In the genomic region with DNA sequence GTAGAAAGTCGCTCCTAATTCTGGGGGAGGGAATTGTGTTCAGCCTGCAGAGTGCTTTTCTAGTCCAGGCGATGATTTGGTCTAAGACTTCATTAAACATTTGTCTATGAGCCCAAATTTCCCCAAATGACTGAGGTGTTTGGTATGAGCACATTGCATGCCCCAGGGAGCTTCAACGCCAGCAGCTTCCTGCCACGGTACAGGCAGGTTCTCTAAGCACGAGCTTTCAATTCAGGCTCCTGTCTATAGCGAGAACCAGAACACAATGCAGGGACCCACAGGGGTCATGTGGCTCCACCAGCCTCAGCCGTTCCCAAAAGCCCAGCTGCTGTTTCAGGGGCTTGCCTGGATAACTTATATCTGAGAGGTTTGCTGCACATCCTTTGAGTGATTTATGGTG, we compare ENCODE assay signal across 17 cellular contexts. TPM values are rescaled to one million over a fixed set of nuclear protein-coding genes. Genes with fewer than 3 reads are reported as not detected.
A peak's percentile ranks its signal among the peaks of the same experiment; 100 is the strongest.
DNase-seq lines count a peak whose midpoint lies in the region; ATAC-seq and TF ChIP-seq lines count a peak whose summit lies in the region.
"Had no signal": no experiment of that assay in that cellular context is flagged by ENCODE, and none has a peak within 500 bp of the region (broad histone marks: within the 10 kb centered on the region; RNA-seq: fewer than 3 reads in every experiment).

No MANE protein-coding gene starts in this region.

- no peak for TF ChIP-seq CTCF in HFF-Myc (IDR thresholded peaks at IDR 0.05; ENCODE audit: low read depth, low read length, missing control alignments)
- TF ChIP-seq CTCF in mammary epithelial cell (conservative IDR thresholded peaks at IDR 0.05 in 1 of 2, IDR thresholded peaks at IDR 0.05 in 1 of 2; ENCODE audit: extremely low read depth in 1 of 2, insufficient read depth in 1 of 2, low read depth in 1 of 2, low read length in 2 of 2) = no peak
- no peak for TF ChIP-seq CTCF in osteoblast (IDR thresholded peaks at IDR 0.05; ENCODE audit: extremely low read depth, low read depth, low read length)
- TF ChIP-seq CTCF in uterus (IDR thresholded peaks at IDR 0.05) = no peak

- peak overlapping the region; percentile 46; the same call in 1 of the 2 replicates for H3K4me3 ChIP-seq in HFF-Myc (replicated peaks; ENCODE audit: low read depth, low read length)
- no peak overlapping the region for H3K4me3 ChIP-seq in mammary epithelial cell (replicated peaks in 1 of 3; ENCODE audit: insufficient read depth in 1 of 3, low read depth in 2 of 3, low read length in 3 of 3)
- H3K4me3 ChIP-seq in osteoblast (ENCODE audit: insufficient read depth, low read length) = peak overlapping the region; percentile 89
- no peak overlapping the region for H3K4me3 ChIP-seq in uterus
- H3K4me3 ChIP-seq: thyroid gland had no signal

- H4K20me1 ChIP-seq in mammary epithelial cell (ENCODE audit: insufficient read depth, low read length) = no peaks in the 10 kb centered on the region
- H4K20me1 ChIP-seq in osteoblast (ENCODE audit: insufficient read depth, low read length) = no peaks in the 10 kb centered on the region

- in situ Hi-C loops in mammary epithelial cell (cut with MboI; ENCODE audit: low sequenced_read_pairs in 2 of 2) = no loop called here

- H3K79me2 ChIP-seq in mammary epithelial cell (ENCODE audit: insufficient read depth, low read length) = no peaks in the 10 kb centered on the region
- H3K79me2 ChIP-seq in osteoblast (ENCODE audit: insufficient read depth, low read length) = peaks cover 69% of the 10 kb centered on the region

- 12% methylated on average over 7 of the region's 7 CpGs for WGBS in mammary epithelial cell (ENCODE audit: low coverage, missing lambda C conversion rate)

- CTCF ChIA-PET in mammary epithelial cell (lab: Charles Lee; ENCODE audit: low non-redundant PET) = interaction anchor here (0.6 kb wide), 1 partner anchor 339 kb away, joined by 3 read pairs; no protein-coding TSS in a partner anchor

- peaks cover 61% of the 10 kb centered on the region for H3K4me1 ChIP-seq in mammary epithelial cell (ENCODE audit: insufficient read depth, low read length)
- peaks cover 77% of the 10 kb centered on the region for H3K4me1 ChIP-seq in osteoblast (ENCODE audit: insufficient read depth, low read length)
- no peaks in the 10 kb centered on the region for H3K4me1 ChIP-seq in uterus

- H3K27ac ChIP-seq in mammary epithelial cell (ENCODE audit: insufficient read depth, low read depth, low read length) (no peak overlapping the region), osteoblast (ENCODE audit: low read depth, low read length) (peak overlapping the region; percentile 98), caudate nucleus (ENCODE audit: low read depth, low read length) (no peak overlapping the region), uterus (no peak overlapping the region)
- H3K27ac ChIP-seq: KMS-11, thyroid gland had no signal

- dilution Hi-C loops in mammary epithelial cell (cut with HindIII; ENCODE audit: low sequenced_read_pairs) = no loop called here

- intact Hi-C loops in mammary epithelial cell (cut with micrococcal nuclease) (loop anchor here (5.0 kb wide), 1 partner anchor 292 kb away; no protein-coding TSS in a partner anchor), uterus (cut with DNase I; ENCODE audit: low total_unique reads) (no loop called here)

- H3K9me3 ChIP-seq in mammary epithelial cell (replicated peaks; ENCODE audit: insufficient read depth, low read length) = no peaks in the 10 kb centered on the region
- no peaks in the 10 kb centered on the region for H3K9me3 ChIP-seq in osteoblast (ENCODE audit: low read depth, low read length)
- H3K9me3 ChIP-seq in uterus = no peaks in the 10 kb centered on the region
- H3K9me3 ChIP-seq: thyroid gland had no signal

- H2AFZ ChIP-seq in mammary epithelial cell (ENCODE audit: low read depth, low read length) (no peak overlapping the region), osteoblast (ENCODE audit: low read length) (no peak overlapping the region)

- peak overlapping the region; percentile 19 for H3K4me2 ChIP-seq in mammary epithelial cell (ENCODE audit: insufficient read depth, low read depth, low read length)
- H3K4me2 ChIP-seq in osteoblast (ENCODE audit: insufficient read depth, low read length) = peak overlapping the region; percentile 95
- H3K4me2 ChIP-seq: KMS-11 had no signal

- H3K27me3 ChIP-seq in mammary epithelial cell (ENCODE audit: insufficient read depth, low read length) (no peaks in the 10 kb centered on the region), osteoblast (ENCODE audit: insufficient read depth, low read length) (no peaks in the 10 kb centered on the region), uterus (no peaks in the 10 kb centered on the region)

- TF ChIP-seq POLR2A in uterus (IDR thresholded peaks at IDR 0.05) = no peak

- no peak for ATAC-seq in GM19395 (IDR thresholded peaks at IDR 0.05; ENCODE audit: unreplicated experiment)
- ATAC-seq: activated CD8-positive, alpha-beta memory T cell treated with anti-CD3 and anti-CD28 coated beads, Interleukin-2, amount 10 ng/mL, durations not matched to agents 7 days and 5 days; left colon had no signal

- no peak overlapping the region for H3K9ac ChIP-seq in mammary epithelial cell (ENCODE audit: insufficient read depth, low read length)
- H3K9ac ChIP-seq: KMS-11 had no signal

- no TSS peak for BruUV-seq in mammary epithelial cell (replicated peaks; lab: Mats Ljungman, UMichigan)

- DNase-seq in EL (peak; percentile 76), HFF-Myc (ENCODE audit: extremely low read depth, low read depth) (no peak), mammary epithelial cell (peak; percentile 68), osteoblast (ENCODE audit: insufficient read length, low spot score, missing footprints) (peak; percentile 74), caudate nucleus (lab: John Stamatoyannopoulos, UW) (no peak), GM19238 (ENCODE audit: insufficient read length, low spot score) (no peak), uterus (no peak)
- DNase-seq: activated CD4-positive, CD25-positive, alpha-beta regulatory T cell; activated CD8-positive, alpha-beta memory T cell treated with anti-CD3 and anti-CD28 coated beads, Interleukin-2, amount 10 ng/mL, durations not matched to agents 7 days and 5 days; dermis blood vessel endothelial cell; DMS 273 treated with DMSO at 0.1 percent for 48 hours; left colon; stimulated activated CD4-positive, alpha-beta T cell treated with anti-CD3 and anti-CD28 coated beads, Interleukin-4, amount 100 ng/mL, for 4 hours; T-helper 1 cell; thyroid gland had no signal

- H3K36me3 ChIP-seq in mammary epithelial cell (ENCODE audit: insufficient read depth, low read length) = no peaks in the 10 kb centered on the region
- H3K36me3 ChIP-seq in osteoblast (ENCODE audit: insufficient read depth, low read length) = no peaks in the 10 kb centered on the region
- H3K36me3 ChIP-seq in uterus = no peaks in the 10 kb centered on the region
- H3K36me3 ChIP-seq: thyroid gland had no signal

RNA-seq across cellular contexts. Expression of gene H6PD, which starts 34.1 kb away (rescaled TPM):
- total RNA-seq in mammary epithelial cell (10 to 100 TPM; 12.6 to 18.0 TPM), osteoblast (45.1 and 51.4 TPM in 2 replicates), uterus (100 to 1,000 TPM in 1 of 4 donors, 10 to 100 TPM in 3; 28.4 to 107 (median 49.7) TPM)
- 5.4 TPM for polyA plus RNA-seq in mammary epithelial cell
- 12.0 TPM for polyA minus RNA-seq in mammary epithelial cell

Comparison
In these comparisons a context has a peak if more than half of its experiments do, and no peak if none do; other contexts are left out.
1. DNase-seq: peak in EL (single experiment), mammary epithelial cell (single experiment) and osteoblast (single experiment); none in HFF-Myc (single experiment), caudate nucleus (0 of 61), GM19238 (single experiment) and uterus (0 of 2).
2. H3K4me3 ChIP-seq: peak in HFF-Myc (single experiment) and osteoblast (single experiment); none in mammary epithelial cell (0 of 3) and uterus (0 of 2).